Comparison of ENCODE assay signal across 8 cellular contexts in genomic region chr17:6656797-6657632, GRCh38. TPM values are rescaled to one million over a fixed set of nuclear protein-coding genes. Genes with fewer than 3 reads are reported as not detected.
DNase-seq lines count a peak whose midpoint lies in the region; ATAC-seq lines count a peak whose summit lies in the region.
"Not testable (repeated sequence)": the region's sequence is repeated elsewhere in the genome, so short reads cannot be mapped to it uniquely, and the experiment has no call there.
"Had no signal": no experiment of that assay in that cellular context is flagged by ENCODE, and none has a peak within 500 bp of the region (broad histone marks: within the 10 kb centered on the region; RNA-seq: fewer than 3 reads in every experiment).

No MANE protein-coding gene starts in this region.

- H3K36me3 Mint-ChIP-seq in CD4-positive, CD25-positive, alpha-beta regulatory T cell = peaks cover 11% of the 10 kb centered on the region
- peaks cover 26% of the 10 kb centered on the region for H3K36me3 Mint-ChIP-seq in activated naive CD4-positive, alpha-beta T cell treated with anti-CD3 and anti-CD28 coated beads, Interleukin-2, amount 10 ng/mL, durations not matched to agents 7 days and 5 days

- H3K27me3 Mint-ChIP-seq in CD4-positive, CD25-positive, alpha-beta regulatory T cell = peaks cover 33% of the 10 kb centered on the region
- H3K27me3 Mint-ChIP-seq in activated naive CD4-positive, alpha-beta T cell treated with anti-CD3 and anti-CD28 coated beads, Interleukin-2, amount 10 ng/mL, durations not matched to agents 7 days and 5 days = not testable (repeated sequence)

- H3K27me3 ChIP-seq in CD4-positive, CD25-positive, alpha-beta regulatory T cell (ENCODE audit: control insufficient read depth, insufficient read depth, low read length) = not testable (repeated sequence)

- peak; percentile 49 to 87 (median 77) for DNase-seq in CD4-positive, CD25-positive, alpha-beta regulatory T cell
- DNase-seq in T-helper 2 cell = peak in 4 of 5 experiments; percentile 40 to 86 (median 50)
- peak; percentile 76 for DNase-seq in activated naive CD4-positive, alpha-beta T cell treated with anti-CD3 and anti-CD28 coated beads, Interleukin-2, amount 10 ng/mL, durations not matched to agents 7 days and 5 days
- peak; percentile 34 to 48 for DNase-seq in stimulated activated CD4-positive, alpha-beta T cell treated with anti-CD3 and anti-CD28 coated beads, Interleukin-15, amount 100 ng/mL, for 1 hour (ENCODE audit: low read depth in 1 of 2, low spot score in 1 of 2)

- H3K4me3 Mint-ChIP-seq in CD4-positive, CD25-positive, alpha-beta regulatory T cell = peak overlapping the region; percentile 89 to 98 (median 93)
- H3K4me3 Mint-ChIP-seq in activated naive CD4-positive, alpha-beta T cell treated with anti-CD3 and anti-CD28 coated beads, Interleukin-2, amount 10 ng/mL, durations not matched to agents 7 days and 5 days = peak overlapping the region; percentile 90

- ATAC-seq in CD4-positive, CD25-positive, alpha-beta regulatory T cell (ENCODE audit: low read depth in 2 of 2) = peak; percentile 92
- peak; percentile 55 for ATAC-seq in HG03354 (IDR thresholded peaks at IDR 0.05; ENCODE audit: poor library complexity, severe bottlenecking, unreplicated experiment)

- peaks cover 19 to 66% (median 41%) of the 10 kb centered on the region in 4 donors for H3K4me1 Mint-ChIP-seq in CD4-positive, CD25-positive, alpha-beta regulatory T cell
- peaks cover 70% of the 10 kb centered on the region for H3K4me1 Mint-ChIP-seq in activated naive CD4-positive, alpha-beta T cell treated with anti-CD3 and anti-CD28 coated beads, Interleukin-2, amount 10 ng/mL, durations not matched to agents 7 days and 5 days

- peak overlapping the region; percentile 23 for H3K27ac ChIP-seq in CD4-positive, CD25-positive, alpha-beta regulatory T cell (ENCODE audit: insufficient read depth, low read length, poor library complexity, severe bottlenecking)

- CTCF ChIA-PET in activated naive CD4-positive, alpha-beta T cell treated with anti-CD3 and anti-CD28 coated beads, Interleukin-2, amount 10 ng/mL, durations not matched to agents 7 days and 5 days (lab: Charles Lee) = interaction anchor here (1.1 kb wide), 1 partner anchor 10 kb away, joined by 4 read pairs; no protein-coding TSS in a partner anchor

- H3K36me3 ChIP-seq in CD4-positive, CD25-positive, alpha-beta regulatory T cell (ENCODE audit: control insufficient read depth, insufficient read depth, low read length) = not testable (repeated sequence)

- not testable (repeated sequence) for H3K9me3 ChIP-seq in CD4-positive, CD25-positive, alpha-beta regulatory T cell (ENCODE audit: control insufficient read depth in 2 of 2, low read length in 2 of 2); iPS-18c (ENCODE audit: control insufficient read depth, insufficient read depth, low read length)

- not testable (repeated sequence) for H3K9me3 Mint-ChIP-seq in CD4-positive, CD25-positive, alpha-beta regulatory T cell; activated naive CD4-positive, alpha-beta T cell treated with anti-CD3 and anti-CD28 coated beads, Interleukin-2, amount 10 ng/mL, durations not matched to agents 7 days and 5 days

- peak overlapping the region; percentile 86 to 94 (median 89) for H3K27ac Mint-ChIP-seq in CD4-positive, CD25-positive, alpha-beta regulatory T cell
- H3K27ac Mint-ChIP-seq in activated naive CD4-positive, alpha-beta T cell treated with anti-CD3 and anti-CD28 coated beads, Interleukin-2, amount 10 ng/mL, durations not matched to agents 7 days and 5 days = peak overlapping the region; percentile 89

- peaks cover 23% of the 10 kb centered on the region for H3K4me1 ChIP-seq in CD4-positive, CD25-positive, alpha-beta regulatory T cell (ENCODE audit: control insufficient read depth, insufficient read depth, low read length, poor library complexity, severe bottlenecking)

- H3K4me3 ChIP-seq in CD4-positive, CD25-positive, alpha-beta regulatory T cell (ENCODE audit: low read depth, low read length) = peak overlapping the region; percentile 67
- H3K4me3 ChIP-seq in iPS-18c (ENCODE audit: insufficient read depth, low read depth, low read length) = peak overlapping the region; percentile 49

RNA-seq across cellular contexts. Expression of gene C17orf100, which starts 5.5 kb away (rescaled TPM):
- total RNA-seq in CD4-positive, CD25-positive, alpha-beta regulatory T cell = 1.5 TPM
- polyA plus RNA-seq in CD4-positive, CD25-positive, alpha-beta regulatory T cell = 1 to 10 TPM; 4.4 to 7.1 (median 5.6) TPM

RNA-seq across cellular contexts. Expression of gene MED31, which starts 5.6 kb away (rescaled TPM):
- 16.7 TPM for total RNA-seq in CD4-positive, CD25-positive, alpha-beta regulatory T cell
- 10 to 100 TPM; 41.5 to 48.1 (median 43.1) TPM for polyA plus RNA-seq in CD4-positive, CD25-positive, alpha-beta regulatory T cell

RNA-seq across cellular contexts. Expression of gene TXNDC17, which starts 16.2 kb away (rescaled TPM):
- total RNA-seq in CD4-positive, CD25-positive, alpha-beta regulatory T cell = 15.0 TPM
- polyA plus RNA-seq in CD4-positive, CD25-positive, alpha-beta regulatory T cell = 100 to 1,000 TPM; 121 to 262 (median 177) TPM

RNA-seq across cellular contexts. Expression of gene KIAA0753, which starts 16.5 kb away (rescaled TPM):
- 11.4 TPM for total RNA-seq in CD4-positive, CD25-positive, alpha-beta regulatory T cell
- 1 to 10 TPM; 1.2 to 1.8 (median 1.4) TPM for polyA plus RNA-seq in CD4-positive, CD25-positive, alpha-beta regulatory T cell

RNA-seq across cellular contexts. Expression of gene SLC13A5, which starts 56.2 kb away (rescaled TPM):
- total RNA-seq in CD4-positive, CD25-positive, alpha-beta regulatory T cell = not detected
- polyA plus RNA-seq in CD4-positive, CD25-positive, alpha-beta regulatory T cell = not detected
- total RNA-seq: renal cortical epithelial cell, SJSA1 had no signal

Comparison
In these comparisons a context has a peak if more than half of its experiments do, and no peak if none do; other contexts are left out.
1. Peak in every context shown above with its lines: DNase-seq, ATAC-seq, H3K4me3 ChIP-seq and H3K27ac ChIP-seq.